34 cellular contexts compared by ENCODE assay signal in the genomic region with DNA sequence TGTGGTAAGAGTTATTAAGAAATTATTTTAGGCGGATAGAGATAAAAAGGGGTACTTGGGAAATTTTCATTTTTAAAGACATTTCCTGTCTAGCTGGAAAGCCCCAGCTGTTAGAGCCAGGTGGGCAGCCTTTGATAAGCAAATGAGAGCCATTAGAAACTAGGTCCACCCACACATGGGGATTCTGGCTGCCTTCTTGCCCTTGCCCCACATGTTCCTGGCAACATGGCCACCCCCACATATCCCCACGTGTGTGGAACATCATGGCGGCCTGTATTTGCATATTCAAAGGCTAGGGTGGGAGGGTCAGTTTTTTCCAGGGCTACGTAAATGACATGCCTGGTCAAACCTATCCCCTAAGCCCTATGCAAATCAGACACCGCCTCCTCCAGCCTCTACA.
"Had no signal": no experiment of that assay in that cellular context is flagged by ENCODE, and none has a peak within 500 bp of the region (broad histone marks: within the 10 kb centered on the region; RNA-seq: fewer than 3 reads in every experiment).

No MANE protein-coding gene starts in this region.

- H3K27me3 Mint-ChIP-seq: activated B cell treated with CpG ODN at 0.5 μM for 24 hours; activated CD4-positive, alpha-beta memory T cell treated with anti-CD3 and anti-CD28 coated beads, Interleukin-2, amount 10 ng/mL, durations not matched to agents 7 days and 5 days; brain had no signal

- DNase-seq: activated B cell treated with CpG ODN at 0.5 μM for 24 hours; activated CD4-positive, alpha-beta memory T cell treated with anti-CD3 and anti-CD28 coated beads, Interleukin-2, amount 10 ng/mL, durations not matched to agents 7 days and 5 days; activated CD4-positive, alpha-beta T cell treated with anti-CD3 and anti-CD28 coated beads for 4 hours; activated CD4-positive, alpha-beta T cell treated with anti-CD3 and anti-CD28 coated beads, Interleukin-2, amount 50 U/mL, for 1 hour; activated CD4-positive, CD25-positive, alpha-beta regulatory T cell treated with anti-CD3 and anti-CD28 coated beads, Interleukin-2, amount 50 U/mL, for 72 hours; activated gamma-delta T cell; activated naive CD4-positive, alpha-beta T cell treated with anti-CD3 and anti-CD28 coated beads for 36 hours; activated T-cell treated with anti-CD3 and anti-CD28 coated beads, Interleukin-2, amount 50 U/mL, for 1 hour; activated T-cell treated with anti-CD3 and anti-CD28 coated beads, Interleukin-2, amount 50 U/mL, for 72 hours; anterior cingulate cortex; caudate nucleus; cerebellar nuclear complex; NCI-H1092; NCI-H1436 treated with DMSO at 0.1 percent for 48 hours; NCI-H1694 treated with DMSO at 0.1 percent for 48 hours; NCI-H2029; NCI-H2107; NCI-H2171; NCI-H510A; NCI-H526; NCI-H748 treated with DMSO at 0.1 percent for 48 hours; NK-92 treated with Interleukin-12 subunit alpha and Interleukin-12 subunit beta, amount 100 ng/mL, for 24 hours; PC-9; SIG-M5; T-helper 1 cell; T-helper 2 cell; T-helper 9 cell had no signal

- H3K27ac Mint-ChIP-seq: activated B cell treated with CpG ODN at 0.5 μM for 24 hours; activated CD4-positive, alpha-beta memory T cell treated with anti-CD3 and anti-CD28 coated beads, Interleukin-2, amount 10 ng/mL, durations not matched to agents 7 days and 5 days; activated naive CD4-positive, alpha-beta T cell treated with anti-CD3 and anti-CD28 coated beads for 36 hours; activated T-cell treated with anti-CD3 and anti-CD28 coated beads, Interleukin-2, amount 50 U/mL, for 72 hours; activated T-helper 2 cell treated with anti-CD3 and anti-CD28 coated beads, Interferon-gamma antibody, Interleukin-2, Interleukin-4, amounts not matched to agents 10 μg/mL and 5 μg/mL and 100 μg/mL, durations not matched to agents 14 hours and 24 hours and 36 hours; brain had no signal

- H3K27ac ChIP-seq: PC-9, RWPE1, VCaP had no signal

- H3K4me3 ChIP-seq: PC-9 had no signal

- H3K36me3 Mint-ChIP-seq: brain had no signal

- H3K9me3 Mint-ChIP-seq: activated B cell treated with CpG ODN at 0.5 μM for 24 hours; activated naive CD4-positive, alpha-beta T cell treated with anti-CD3 and anti-CD28 coated beads for 36 hours had no signal

- H3K4me1 Mint-ChIP-seq: activated B cell treated with CpG ODN at 0.5 μM for 24 hours; activated CD4-positive, alpha-beta memory T cell treated with anti-CD3 and anti-CD28 coated beads, Interleukin-2, amount 10 ng/mL, durations not matched to agents 7 days and 5 days had no signal

- H3K4me3 Mint-ChIP-seq: activated B cell treated with CpG ODN at 0.5 μM for 24 hours; activated CD4-positive, alpha-beta memory T cell treated with anti-CD3 and anti-CD28 coated beads, Interleukin-2, amount 10 ng/mL, durations not matched to agents 7 days and 5 days; activated naive CD4-positive, alpha-beta T cell treated with anti-CD3 and anti-CD28 coated beads for 36 hours; activated T-cell treated with anti-CD3 and anti-CD28 coated beads, Interleukin-2, amount 50 U/mL, for 72 hours; brain had no signal

- ATAC-seq: activated naive CD4-positive, alpha-beta T cell treated with anti-CD3 and anti-CD28 coated beads, Interleukin-2, amount 50 U/mL, for 72 hours; activated T-cell treated with anti-CD3 and anti-CD28 coated beads, Interleukin-2, amount 50 U/mL, for 72 hours; Right ventricle myocardium inferior; SK-N-SH treated with all-trans-retinoic acid at 6 μM for 48 hours had no signal
